ENCODE assay signal across 8 cellular contexts in the genomic region with DNA sequence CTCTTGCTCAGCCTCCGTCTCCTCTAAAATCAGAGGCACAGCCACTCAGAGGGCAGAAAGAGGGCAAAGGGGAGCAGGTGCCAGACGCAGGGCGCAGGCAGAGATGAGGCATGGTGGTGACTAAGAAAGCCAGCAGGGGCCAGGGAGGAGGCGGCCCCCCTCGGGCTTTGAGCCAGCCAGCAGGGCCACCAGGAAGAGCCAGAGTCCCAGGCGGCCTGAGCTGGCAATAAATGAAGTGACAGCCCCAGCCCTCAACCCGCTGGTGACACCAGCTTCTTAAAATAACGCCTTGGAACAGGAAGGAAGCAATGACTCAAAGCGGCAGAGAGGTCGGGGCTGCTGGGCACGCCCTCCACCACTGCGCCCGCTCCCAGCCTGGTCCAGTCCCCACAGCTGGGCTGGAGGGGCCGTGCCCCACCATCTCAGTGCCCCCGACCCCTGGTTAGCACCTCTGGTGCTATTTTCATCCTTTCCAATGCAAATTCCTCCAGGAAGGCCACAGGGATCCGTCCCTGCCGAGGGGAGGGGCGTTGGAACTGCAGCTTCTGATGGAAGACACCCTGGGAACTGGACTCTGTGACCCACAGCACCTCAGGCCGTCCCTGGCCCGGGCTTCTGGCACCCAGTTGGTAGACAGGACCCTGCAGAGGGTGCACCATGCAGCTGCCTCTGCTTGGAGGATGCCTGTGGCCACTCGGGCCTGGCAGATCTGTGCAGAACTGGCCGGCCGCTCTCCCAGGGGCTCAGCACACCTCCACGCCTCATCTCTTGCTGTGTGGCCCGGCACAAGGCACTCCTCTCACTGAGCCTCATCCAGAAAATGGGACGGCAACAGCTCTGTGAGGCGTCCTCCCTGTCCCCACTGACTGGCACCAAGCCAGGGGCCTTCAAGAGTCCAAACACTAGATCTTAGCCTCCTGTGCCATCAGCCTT.
A peak's percentile ranks its signal among the peaks of the same experiment; 100 is the strongest.
DNase-seq lines count a peak whose midpoint lies in the region; ATAC-seq lines count a peak whose summit lies in the region.

No MANE protein-coding gene starts in this region.

- H3K9me3 ChIP-seq in adipocyte (ENCODE audit: control insufficient read depth, low read length): no peaks in the 10 kb centered on the region

- H3K4me3 Mint-ChIP-seq in T-cell: peak overlapping the region; percentile 6 to 76 (median 47)

- POLR2A ChIA-PET in T-cell (lab: Charles Lee): interaction anchor here in 1 of 2 donors (0.6 kb wide), 1 partner anchor 10 kb away, joined by 3 read pairs; no protein-coding TSS in a partner anchor

- no peaks in the 10 kb centered on the region for H3K27me3 Mint-ChIP-seq in T-cell

- ATAC-seq in GM19324 (IDR thresholded peaks at IDR 0.05; ENCODE audit: low FRiP score, unreplicated experiment) (peak; percentile 73), HG03432 (IDR thresholded peaks at IDR 0.05; ENCODE audit: unreplicated experiment) (peak; percentile 80), T-cell (replicated peaks in 1 of 4) (peak; percentile 80 to 85 (median 85))

- H3K36me3 ChIP-seq in adipocyte (ENCODE audit: control insufficient read depth, insufficient read depth, low read length, severe bottlenecking): peaks cover 14% of the 10 kb centered on the region

- no peaks in the 10 kb centered on the region for H3K9me3 Mint-ChIP-seq in T-cell

- H3K9ac ChIP-seq in adipocyte (ENCODE audit: low read length): no peak overlapping the region

- DNase-seq in Ammon's horn (ENCODE audit: low spot score): peak; percentile 79
- peak; percentile 40 to 85 (median 72) for DNase-seq in T-cell
- DNase-seq in adipocyte (ENCODE audit: low read depth): peak; percentile 51
- peak; percentile 39 to 51 for DNase-seq in hippocampal formation (lab: John Stamatoyannopoulos, UW)
- DNase-seq in stimulated activated CD4-positive, alpha-beta T cell treated with anti-CD3 and anti-CD28 coated beads, Interleukin-1b, Interleukin-23, amount 100 ng/mL, for 48 hours: peak; percentile 89
- DNase-seq in DMS79 treated with DMSO at 0.1 percent for 48 hours (lab: John Stamatoyannopoulos, UW): no peak

- no peak overlapping the region for H3K4me3 ChIP-seq in adipocyte (ENCODE audit: low read length)

- peaks cover 28% of the 10 kb centered on the region for H3K4me1 ChIP-seq in adipocyte (ENCODE audit: control insufficient read depth, insufficient read depth, low read length)

- no peaks in the 10 kb centered on the region for H3K27me3 ChIP-seq in adipocyte (replicated peaks; ENCODE audit: control insufficient read depth, insufficient read depth, low read length)

- CTCF ChIA-PET in T-cell (lab: Charles Lee): interaction anchor here in 1 of 2 donors (0.6 to 1.3 kb wide), 3 partner anchors 11 to 87 kb away, joined by 3 to 9 read pairs (median 5); no protein-coding TSS in a partner anchor

- H3K27ac Mint-ChIP-seq in T-cell: peak overlapping the region; percentile 55 to 66

- H3K36me3 Mint-ChIP-seq in T-cell: peaks cover 4% of the 10 kb centered on the region

- H3K4me1 Mint-ChIP-seq in T-cell: peaks cover 51 to 77% (median 65%) of the 10 kb centered on the region in 3 donors
